In genomic region chr12:116813271-116814041, GRCh38 we compare ENCODE assay signal across 16 cellular contexts.
DNase-seq lines count a peak whose midpoint lies in the region; ATAC-seq and TF ChIP-seq lines count a peak whose summit lies in the region.
"Had no signal": no experiment of that assay in that cellular context is flagged by ENCODE, and none has a peak within 500 bp of the region (broad histone marks: within the 10 kb centered on the region; RNA-seq: fewer than 3 reads in every experiment).

No MANE protein-coding gene starts in this region.

- H3K23ac ChIP-seq in neuronal stem cell (ENCODE audit: low read depth, low read length, poor library complexity) = no peak overlapping the region

- no peak overlapping the region for H2AFZ ChIP-seq in neuronal stem cell (ENCODE audit: low read length)

- no peak overlapping the region for H4K91ac ChIP-seq in neuronal stem cell (ENCODE audit: low read depth, low read length, poor library complexity)

- ATAC-seq in Panc1 = peak; percentile 79
- ATAC-seq: Right ventricle myocardium inferior had no signal

- H2BK120ac ChIP-seq in neuronal stem cell (ENCODE audit: low read depth, low read length) = no peak overlapping the region

- in situ Hi-C loops in Panc1 (cut with HindIII; ENCODE audit: low pct_unique_long_range_greater_than_20kb, low sequenced_read_pairs) = no loop called here

- H3K27me3 ChIP-seq in Panc1 (ENCODE audit: control insufficient read depth, insufficient read depth, low read length) (no peaks in the 10 kb centered on the region), neuronal stem cell (ENCODE audit: control insufficient read depth in 3 of 3, insufficient read depth in 3 of 3, low read depth in 1 of 3, low read length in 3 of 3) (no peaks in the 10 kb centered on the region)
- H3K27me3 ChIP-seq: adrenal gland; BLaER1 treated with 17β-estradiol and CSF1 and Interleukin-3, amounts not matched to agents 10 nM and 100 nM; testis had no signal

- no peak for TF ChIP-seq CTCF in Panc1 (IDR thresholded peaks at IDR 0.05)

- H3K9ac ChIP-seq in neuronal stem cell (ENCODE audit: low read depth, low read length, poor library complexity) = no peak overlapping the region
- H3K9ac ChIP-seq: BLaER1 treated with 17β-estradiol and CSF1 and Interleukin-3, amounts not matched to agents 10 nM and 100 nM had no signal

- intact Hi-C loops in Panc1 (cut with micrococcal nuclease; ENCODE audit: unreplicated experiment) = no loop called here

- no peak overlapping the region for H4K8ac ChIP-seq in neuronal stem cell (ENCODE audit: low read depth, low read length)

- H2BK15ac ChIP-seq in neuronal stem cell (ENCODE audit: low read length) = no peak overlapping the region

- H3K27ac ChIP-seq in Panc1 (ENCODE audit: low read length) (no peak overlapping the region), epithelial cell of prostate (no peak overlapping the region), neuronal stem cell (replicated peaks; ENCODE audit: low read length) (no peak overlapping the region)
- H3K27ac ChIP-seq: adrenal gland; BLaER1 treated with 17β-estradiol and CSF1 and Interleukin-3, amounts not matched to agents 10 nM and 100 nM; testis had no signal

- BruUV-seq in Panc1 (replicated peaks; lab: Mats Ljungman, UMichigan) = no TSS peak

- no peak overlapping the region for H3K18ac ChIP-seq in neuronal stem cell (ENCODE audit: low read length)

- POLR2A ChIA-PET in Panc1 (lab: Charles Lee) = no interaction called here

- H2BK5ac ChIP-seq in neuronal stem cell (ENCODE audit: low read length) = no peak overlapping the region

- H2BK12ac ChIP-seq in neuronal stem cell (ENCODE audit: low read length) = no peak overlapping the region

- no CpG with 5 or more reads among the region's 7 CpGs for WGBS in neuronal stem cell (ENCODE audit: extremely low coverage in 2 of 2, insufficient read length in 2 of 2, insufficient replicate concordance in 1 of 2), 2 donors

- H3K79me1 ChIP-seq in neuronal stem cell (ENCODE audit: low read depth, low read length) = peaks cover 2% of the 10 kb centered on the region

- H3K4ac ChIP-seq in neuronal stem cell (ENCODE audit: low read length) = no peak overlapping the region

- H3K14ac ChIP-seq in neuronal stem cell (ENCODE audit: low read length) = no peak overlapping the region

- CTCF ChIA-PET in Panc1 (lab: Charles Lee) = no interaction called here

- H3K9me3 ChIP-seq in Panc1 (ENCODE audit: control insufficient read depth, insufficient read depth, low read depth, low read length) (no peaks in the 10 kb centered on the region), neuronal stem cell (replicated peaks in 1 of 2; ENCODE audit: control insufficient read depth in 2 of 2, insufficient read depth in 1 of 2, low read depth in 1 of 2, low read length in 2 of 2) (no peaks in the 10 kb centered on the region)
- H3K9me3 ChIP-seq: adrenal gland; BLaER1 treated with 17β-estradiol and CSF1 and Interleukin-3, amounts not matched to agents 10 nM and 100 nM; testis had no signal

- no peak overlapping the region for H2AK5ac ChIP-seq in neuronal stem cell (ENCODE audit: low read depth, low read length)

- H3K4me3 ChIP-seq in Panc1 (ENCODE audit: low read depth in 2 of 2, low read length in 2 of 2) (no peak overlapping the region), neuronal stem cell (ENCODE audit: low read length in 2 of 2) (no peak overlapping the region)
- H3K4me3 ChIP-seq: adrenal gland; BLaER1 treated with 17β-estradiol and CSF1 and Interleukin-3, amounts not matched to agents 10 nM and 100 nM; testis had no signal

- H3K4me2 ChIP-seq in neuronal stem cell (ENCODE audit: insufficient read depth, low read length, poor library complexity, severe bottlenecking) = no peak overlapping the region

- H3K4me1 ChIP-seq in Panc1 (ENCODE audit: control insufficient read depth, insufficient read depth, low read length) (peaks cover 10% of the 10 kb centered on the region), neuronal stem cell (ENCODE audit: control insufficient read depth in 2 of 2, insufficient read depth in 1 of 2, low read depth in 1 of 2, low read length in 2 of 2) (peaks cover 2 to 3% of the 10 kb centered on the region in 2 donors)

- peak; percentile 15 for DNase-seq in HK-2 (ENCODE audit: unreplicated experiment)
- DNase-seq in Panc1 (ENCODE audit: low read depth, low spot score) = no peak
- DNase-seq in epithelial cell of prostate (ENCODE audit: low read depth, low spot score) = peak; percentile 44
- no peak for DNase-seq in GM19238 (ENCODE audit: insufficient read length, low spot score)
- no peak for DNase-seq in neuronal stem cell (ENCODE audit: low spot score)
- no peak for DNase-seq in NCI-H1048 (lab: John Stamatoyannopoulos, UW)
- no peak for DNase-seq in NCI-H1105 treated with DMSO at 0.1 percent for 48 hours (lab: John Stamatoyannopoulos, UW)
- DNase-seq: activated CD4-positive, CD25-positive, alpha-beta regulatory T cell treated with anti-CD3 and anti-CD28 coated beads, Interleukin-2, amount 50 U/mL, for 72 hours; adrenal gland; cerebellar nuclear complex; foreskin fibroblast; NCI-H774; T-helper 2 cell; testis had no signal

- H3K36me3 ChIP-seq in Panc1 (ENCODE audit: control insufficient read depth, insufficient read depth, low read length) (no peaks in the 10 kb centered on the region), neuronal stem cell (replicated peaks in 1 of 2; ENCODE audit: control insufficient read depth in 2 of 2, insufficient read depth in 2 of 2, low read length in 2 of 2) (peaks cover 6 to 12% of the 10 kb centered on the region in 2 donors)
- H3K36me3 ChIP-seq: adrenal gland; BLaER1 treated with 17β-estradiol and CSF1 and Interleukin-3, amounts not matched to agents 10 nM and 100 nM had no signal

Comparison
In these comparisons a context has a peak if more than half of its experiments do, and no peak if none do; other contexts are left out.
1. DNase-seq: peak in HK-2 (single experiment) and epithelial cell of prostate (single experiment); none in Panc1 (single experiment), GM19238 (single experiment), neuronal stem cell (single experiment), NCI-H1048 (single experiment) and NCI-H1105 treated with DMSO at 0.1 percent for 48 hours (single experiment).